Comparison of ENCODE assay signal across 8 cellular contexts in the genomic region with DNA sequence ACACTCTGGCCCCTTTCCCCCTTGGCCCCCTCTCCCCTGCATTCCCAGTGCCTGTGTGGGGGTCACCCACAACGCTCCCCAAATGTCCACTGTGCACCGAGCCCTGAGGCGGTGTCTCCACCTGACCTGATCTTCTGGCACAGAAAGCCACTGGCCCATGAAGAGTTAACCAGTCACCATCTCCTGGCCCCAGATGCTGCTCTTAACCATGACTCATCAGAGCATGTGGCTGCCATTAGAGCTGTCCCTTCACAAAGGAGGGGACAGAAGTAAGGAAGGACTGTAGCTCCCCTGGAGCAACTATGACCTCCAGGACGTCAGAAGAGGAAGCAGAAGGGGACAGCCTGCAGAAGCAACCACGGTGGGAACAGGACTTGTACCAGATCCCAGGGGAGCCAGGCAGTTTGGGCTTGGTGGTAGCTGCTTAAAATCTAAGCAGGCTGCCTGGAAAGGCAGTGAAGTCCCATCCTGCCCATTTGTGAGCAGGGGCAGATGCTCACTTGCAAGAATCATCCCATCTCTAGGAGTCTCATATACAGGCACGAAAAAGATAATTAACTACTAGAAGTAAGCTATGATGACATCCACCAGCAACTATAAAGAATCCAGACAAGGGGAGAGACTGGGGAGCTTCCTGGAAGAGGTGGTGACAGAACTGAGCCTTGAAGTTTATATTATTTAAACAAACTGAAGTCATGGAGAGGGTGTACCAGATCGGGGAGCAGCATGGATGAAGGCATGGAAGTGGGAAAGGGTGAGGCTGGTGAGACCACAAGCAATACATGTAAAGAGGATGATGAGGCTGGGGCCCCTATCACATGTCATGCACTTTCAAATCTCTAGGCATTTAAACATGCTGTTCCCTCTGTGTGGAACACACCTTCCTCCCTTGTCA. TPM values are rescaled to one million over a fixed set of nuclear protein-coding genes. Genes with fewer than 3 reads are reported as not detected.
DNase-seq lines count a peak whose midpoint lies in the region; ATAC-seq and TF ChIP-seq lines count a peak whose summit lies in the region.

No MANE protein-coding gene starts in this region.

- TF ChIP-seq CTCF in body of pancreas (IDR thresholded peaks at IDR 0.05) = no peak
- no peak for TF ChIP-seq CTCF in thoracic aorta (IDR thresholded peaks at IDR 0.05)

- intact Hi-C loops in body of pancreas (cut with DNase I) = no loop called here

- TF ChIP-seq POLR2A in body of pancreas (IDR thresholded peaks at IDR 0.05) = peak in 2 of 3 donors; percentile 9 to 25

- H3K27me3 ChIP-seq in HAP-1 (ENCODE audit: low read depth) (no peaks in the 10 kb centered on the region), body of pancreas (no peaks in the 10 kb centered on the region), thoracic aorta (replicated peaks; ENCODE audit: insufficient read depth) (no peaks in the 10 kb centered on the region)

- in situ Hi-C loops in HAP-1 (cut with MboI; ENCODE audit: low sequenced_read_pairs) = no loop called here

- H3K9me3 ChIP-seq in HAP-1 (no peaks in the 10 kb centered on the region), body of pancreas (no peaks in the 10 kb centered on the region), thoracic aorta (no peaks in the 10 kb centered on the region)

- H3K27ac ChIP-seq in body of pancreas (peak overlapping the region; percentile 32 to 93 (median 62)), thoracic aorta (no peak overlapping the region)

- H3K4me1 ChIP-seq in HAP-1 = peaks cover 8% of the 10 kb centered on the region
- H3K4me1 ChIP-seq in body of pancreas = peaks cover 26% of the 10 kb centered on the region
- H3K4me1 ChIP-seq in thoracic aorta (ENCODE audit: control insufficient read depth in 1 of 2, low read depth in 2 of 2) = peaks cover 6 to 19% of the 10 kb centered on the region in 2 donors

- H3K4me3 ChIP-seq in HAP-1 (peak overlapping the region; percentile 34; the same call in 1 of the 2 replicates), body of pancreas (no peak overlapping the region), thoracic aorta (peak overlapping the region; percentile 75)

- WGBS in body of pancreas, 2 donors = 60% methylated on average over 7 of the region's 7 CpGs

- ATAC-seq in body of pancreas = peak; percentile 46
- no peak for ATAC-seq in thoracic aorta (ENCODE audit: insufficient number of reproducible peaks, low FRiP score, low read depth)
- no peak for ATAC-seq in GM18520 (IDR thresholded peaks at IDR 0.05; ENCODE audit: unreplicated experiment)

- H3K36me3 ChIP-seq in HAP-1 (replicated peaks) (no peaks in the 10 kb centered on the region), body of pancreas (replicated peaks in 1 of 2; ENCODE audit: insufficient read depth in 1 of 2, low read depth in 2 of 2) (no peaks in the 10 kb centered on the region), thoracic aorta (no peaks in the 10 kb centered on the region)

- DNase-seq in NCI-H345 (lab: John Stamatoyannopoulos, UW) (peak; percentile 47), NCI-H345 treated with DMSO at 0.1 percent for 48 hours (lab: John Stamatoyannopoulos, UW; ENCODE audit: unreplicated experiment) (no peak), HAP-1 (ENCODE audit: low spot score in 2 of 2) (peak; percentile 19 to 45), NCI-H460 (ENCODE audit: extremely low read depth, low read depth) (peak; percentile 27), body of pancreas (peak; percentile 47 to 78 (median 64)), iris pigment epithelial cell (ENCODE audit: low read depth) (peak; percentile 40), thoracic aorta (ENCODE audit: low spot score) (no peak)

RNA-seq across cellular contexts. Expression of gene TTC39A, which starts 1.1 kb away (rescaled TPM):
- 0.46 and 2.3 TPM in 2 replicates for total RNA-seq in NCI-H460 (2014; rRNA removed; shearing (Covaris generic))
- polyA plus RNA-seq in NCI-H460 (2014; cell fraction: nucleus; rRNA removed) = 0.72 and 1.0 TPM in 2 replicates
- total RNA-seq in body of pancreas (10 to 100 TPM in 1 of 2 donors, 1 to 10 TPM in 1; 7.9 to 21.3 TPM), thoracic aorta (1 to 10 TPM; 1.2 to 4.0 TPM)

Comparison
In these comparisons a context has a peak if more than half of its experiments do, and no peak if none do; other contexts are left out.
1. DNase-seq: peak in NCI-H345 (single experiment), HAP-1 (2 of 2), NCI-H460 (single experiment), body of pancreas (4 of 4) and iris pigment epithelial cell (single experiment); none in NCI-H345 treated with DMSO at 0.1 percent for 48 hours (single experiment) and thoracic aorta (single experiment).
2. H3K4me3 ChIP-seq: peak in HAP-1 (single experiment) and thoracic aorta (single experiment); none in body of pancreas (0 of 2).
3. H3K27ac ChIP-seq: peak in body of pancreas (4 of 4); none in thoracic aorta (0 of 2).